23 cellular contexts compared by ENCODE assay signal in genomic region chr7:117946201-117946633, GRCh38.
DNase-seq lines count a peak whose midpoint lies in the region; ATAC-seq, FAIRE-seq and TF ChIP-seq lines count a peak whose summit lies in the region.
"Had no signal": no experiment of that assay in that cellular context is flagged by ENCODE, and none has a peak within 500 bp of the region (broad histone marks: within the 10 kb centered on the region; RNA-seq: fewer than 3 reads in every experiment).

No MANE protein-coding gene starts in this region.

- 0 out of 3 replicates have a peak, but pooled peaks cover 2% of the 10 kb centered on the region for H3K36me3 Mint-ChIP-seq in GM23338 (ENCODE audit: low read depth)
- H3K36me3 Mint-ChIP-seq: activated naive CD4-positive, alpha-beta T cell treated with anti-CD3 and anti-CD28 coated beads, Interleukin-2, amount 10 ng/mL, durations not matched to agents 7 days and 5 days; CD4-positive, CD25-positive, alpha-beta regulatory T cell; mesothelial cell of epicardium; stimulated activated naive B cell treated with anti-CD40 and anti-IgM and Interleukin-4, amounts not matched to agents 10 μg/mL and 1 μg/mL and 100 μg/mL, for 72 hours had no signal

- peaks cover 4% of the 10 kb centered on the region for H3K9me2 ChIP-seq in GM23338 (ENCODE audit: insufficient read depth)
- no peaks in the 10 kb centered on the region for H3K9me2 ChIP-seq in SK-N-SH

- no peak overlapping the region for H2BK12ac ChIP-seq in mesenchymal stem cell (ENCODE audit: low read length in 2 of 2)

- H3F3A ChIP-seq in GM23338 (replicated peaks; ENCODE audit: low read depth): no peaks in the 10 kb centered on the region
- no peaks in the 10 kb centered on the region for H3F3A ChIP-seq in SK-N-SH (replicated peaks; ENCODE audit: insufficient read depth)

- H3K4me2 ChIP-seq in GM23338 (0 out of 2 replicates have a peak overlapping the region, but pooled peaks have one; percentile 20), endothelial cell of umbilical vein (ENCODE audit: insufficient read depth, low read length) (no peak overlapping the region), mesenchymal stem cell (ENCODE audit: low read length, poor library complexity, severe bottlenecking) (peak overlapping the region; percentile 18), SK-N-SH (no peak overlapping the region)

- H3K9ac ChIP-seq in SK-N-MC (ENCODE audit: insufficient read length): no peak overlapping the region
- no peak overlapping the region for H3K9ac ChIP-seq in endothelial cell of umbilical vein (replicated peaks; ENCODE audit: extremely low read depth, insufficient read depth, low read length)
- no peak overlapping the region for H3K9ac ChIP-seq in mesenchymal stem cell (ENCODE audit: low read length)
- H3K9ac ChIP-seq in SK-N-SH: no peak overlapping the region

- H4K91ac ChIP-seq in mesenchymal stem cell (ENCODE audit: low read length): no peak overlapping the region

- no peak overlapping the region for H4K8ac ChIP-seq in mesenchymal stem cell (ENCODE audit: low read length)

- POLR2A ChIA-PET in endothelial cell of umbilical vein (lab: Charles Lee) (no interaction called here), GM10248 (lab: Yijun Ruan, JAX) (no interaction called here), SK-N-SH (lab: Yijun Ruan, JAX) (no interaction called here)

- H3K23ac ChIP-seq in mesenchymal stem cell (ENCODE audit: low read length in 2 of 2): no peak overlapping the region

- dilution Hi-C loops in endothelial cell of umbilical vein (cut with MboI; ENCODE audit: extremely low pct_ligation_motif_present, low sequenced_read_pairs): no loop called here

- H3K9me3 Mint-ChIP-seq in GM23338: no peaks in the 10 kb centered on the region
- H3K9me3 Mint-ChIP-seq: activated naive CD4-positive, alpha-beta T cell treated with anti-CD3 and anti-CD28 coated beads, Interleukin-2, amount 10 ng/mL, durations not matched to agents 7 days and 5 days; activated T-cell treated with anti-CD3 and anti-CD28 coated beads, Interleukin-2, amount 50 U/mL, for 24 hours had no signal

- TF ChIP-seq EP300 in SK-N-SH (IDR thresholded peaks at IDR 0.05; ENCODE audit: borderline replicate concordance in 1 of 2, low read depth in 1 of 2, low read length in 1 of 2): no peak

- no peak overlapping the region for H3K27ac Mint-ChIP-seq in GM23338
- H3K27ac Mint-ChIP-seq: activated naive CD4-positive, alpha-beta T cell treated with anti-CD3 and anti-CD28 coated beads, Interleukin-2, amount 10 ng/mL, durations not matched to agents 7 days and 5 days; activated T-cell treated with anti-CD3 and anti-CD28 coated beads, Interleukin-2, amount 50 U/mL, for 24 hours; mesothelial cell of epicardium; stimulated activated naive B cell treated with anti-CD40 and anti-IgM and Interleukin-4, amounts not matched to agents 10 μg/mL and 1 μg/mL and 100 μg/mL, for 72 hours had no signal

- TF ChIP-seq CTCF in GM23338 (conservative IDR thresholded peaks at IDR 0.05; ENCODE audit: low read depth in 2 of 2) (no peak), endothelial cell of umbilical vein (IDR thresholded peaks at IDR 0.05; ENCODE audit: extremely low read depth in 1 of 2, insufficient read depth in 1 of 2, low read depth in 1 of 2, low read length in 2 of 2) (no peak), GM10248 (IDR thresholded peaks at IDR 0.05; ENCODE audit: control extremely low read depth, extremely low read depth, low read depth, missing control alignments) (no peak), SK-N-SH (IDR thresholded peaks at IDR 0.05) (no peak)

- no peak overlapping the region for H3K18ac ChIP-seq in mesenchymal stem cell (ENCODE audit: low read depth in 1 of 2, low read length in 2 of 2)

- peaks cover 7% of the 10 kb centered on the region; the same call in 2 of the 3 replicates for H3K4me1 Mint-ChIP-seq in GM23338
- H3K4me1 Mint-ChIP-seq: activated naive CD4-positive, alpha-beta T cell treated with anti-CD3 and anti-CD28 coated beads, Interleukin-2, amount 10 ng/mL, durations not matched to agents 7 days and 5 days; CD4-positive, CD25-positive, alpha-beta regulatory T cell; neural crest cell; stimulated activated naive B cell treated with anti-CD40 and anti-IgM and Interleukin-4, amounts not matched to agents 10 μg/mL and 1 μg/mL and 100 μg/mL, for 72 hours had no signal

- no peak overlapping the region for H3K4me3 Mint-ChIP-seq in GM23338
- H3K4me3 Mint-ChIP-seq: activated naive CD4-positive, alpha-beta T cell treated with anti-CD3 and anti-CD28 coated beads, Interleukin-2, amount 10 ng/mL, durations not matched to agents 7 days and 5 days; activated T-cell treated with anti-CD3 and anti-CD28 coated beads, Interleukin-2, amount 50 U/mL, for 24 hours; mesothelial cell of epicardium; neural crest cell; stimulated activated naive B cell treated with anti-CD40 and anti-IgM and Interleukin-4, amounts not matched to agents 10 μg/mL and 1 μg/mL and 100 μg/mL, for 72 hours had no signal

- no peak for TF ChIP-seq RAD21 in SK-N-SH (IDR thresholded peaks at IDR 0.05; ENCODE audit: low read length)

- H3K4me3 ChIP-seq in GM23338: no peak overlapping the region
- H3K4me3 ChIP-seq in SK-N-MC: no peak overlapping the region
- no peak overlapping the region for H3K4me3 ChIP-seq in endothelial cell of umbilical vein (replicated peaks in 1 of 3; ENCODE audit: insufficient read depth in 1 of 3, low read depth in 1 of 3, low read length in 3 of 3)
- no peak overlapping the region for H3K4me3 ChIP-seq in mesenchymal stem cell (ENCODE audit: insufficient read depth in 1 of 2, low read depth in 1 of 2, low read length in 2 of 2)
- H3K4me3 ChIP-seq in SK-N-SH (ENCODE audit: low read depth in 2 of 2, low read length in 1 of 2): no peak overlapping the region
- H3K4me3 ChIP-seq: tibial nerve had no signal

- H3K27ac ChIP-seq in GM23338 (ENCODE audit: low read depth) (no peak overlapping the region), SK-N-MC (peak overlapping the region; percentile 30; the same call in 1 of the 2 replicates), endothelial cell of umbilical vein (ENCODE audit: insufficient read depth, low read depth, low read length) (no peak overlapping the region), mesenchymal stem cell (ENCODE audit: low read length, poor library complexity, severe bottlenecking) (peak overlapping the region; percentile 11), SK-N-SH (ENCODE audit: low read depth in 2 of 2, low read length in 1 of 2) (no peak overlapping the region)
- H3K27ac ChIP-seq: tibial nerve, VCaP had no signal

- no peaks in the 10 kb centered on the region for H3K79me1 ChIP-seq in mesenchymal stem cell (replicated peaks; ENCODE audit: low read length, poor library complexity, severe bottlenecking)

- H3K27me3 Mint-ChIP-seq in GM23338 (ENCODE audit: insufficient read depth, low read depth, poor library complexity): peaks cover 1% of the 10 kb centered on the region
- H3K27me3 Mint-ChIP-seq: activated naive CD4-positive, alpha-beta T cell treated with anti-CD3 and anti-CD28 coated beads, Interleukin-2, amount 10 ng/mL, durations not matched to agents 7 days and 5 days; activated T-cell treated with anti-CD3 and anti-CD28 coated beads, Interleukin-2, amount 50 U/mL, for 24 hours; CD4-positive, CD25-positive, alpha-beta regulatory T cell; stimulated activated naive B cell treated with anti-CD40 and anti-IgM and Interleukin-4, amounts not matched to agents 10 μg/mL and 1 μg/mL and 100 μg/mL, for 72 hours had no signal

- no peak overlapping the region for H2BK5ac ChIP-seq in mesenchymal stem cell (ENCODE audit: low read depth, low read length, poor library complexity, severe bottlenecking)

- peak overlapping the region; percentile 35; the same call in 1 of the 2 replicates for H2AFZ ChIP-seq in GM23338
- H2AFZ ChIP-seq in endothelial cell of umbilical vein (ENCODE audit: low read depth, low read length): no peak overlapping the region
- no peak overlapping the region for H2AFZ ChIP-seq in mesenchymal stem cell (ENCODE audit: low read depth, low read length)
- H2AFZ ChIP-seq in SK-N-SH (ENCODE audit: low read depth): no peak overlapping the region

- H3K27me3 ChIP-seq in GM23338 (ENCODE audit: insufficient read depth) (no peaks in the 10 kb centered on the region), endothelial cell of umbilical vein (ENCODE audit: control insufficient read depth in 2 of 2, insufficient read depth in 2 of 2, low read length in 2 of 2) (no peaks in the 10 kb centered on the region), mesenchymal stem cell (ENCODE audit: control insufficient read depth in 1 of 2, insufficient read depth in 1 of 2, low read length in 2 of 2) (no peaks in the 10 kb centered on the region), SK-N-SH (ENCODE audit: insufficient read depth) (no peaks in the 10 kb centered on the region)
- H3K27me3 ChIP-seq: tibial nerve had no signal

- no peak overlapping the region for H3K14ac ChIP-seq in mesenchymal stem cell (ENCODE audit: low read length in 2 of 2)

- peaks cover 10% of the 10 kb centered on the region; the same call in 1 of the 2 replicates for H3K9me3 ChIP-seq in SK-N-MC (ENCODE audit: low read depth, low read length)
- H3K9me3 ChIP-seq in endothelial cell of umbilical vein (replicated peaks; ENCODE audit: control insufficient read depth, insufficient read depth, low read length): no peaks in the 10 kb centered on the region
- H3K9me3 ChIP-seq in mesenchymal stem cell (ENCODE audit: control insufficient read depth, low read length): peaks cover 6% of the 10 kb centered on the region
- H3K9me3 ChIP-seq in SK-N-SH: no peaks in the 10 kb centered on the region
- H3K9me3 ChIP-seq: tibial nerve had no signal

- H3K36me3 ChIP-seq in GM23338 (ENCODE audit: insufficient read depth) (no peaks in the 10 kb centered on the region), SK-N-MC (ENCODE audit: insufficient read depth, low read length) (no peaks in the 10 kb centered on the region), endothelial cell of umbilical vein (ENCODE audit: control insufficient read depth in 2 of 2, extremely low read depth in 1 of 2, insufficient read depth in 2 of 2, low read length in 2 of 2) (no peaks in the 10 kb centered on the region), mesenchymal stem cell (ENCODE audit: control insufficient read depth in 1 of 2, insufficient read depth in 2 of 2, low read depth in 1 of 2, low read length in 2 of 2) (no peaks in the 10 kb centered on the region), SK-N-SH (replicated peaks in 1 of 2; ENCODE audit: control insufficient read depth in 1 of 2, insufficient read depth in 2 of 2, low read length in 1 of 2) (no peaks in the 10 kb centered on the region)
- H3K36me3 ChIP-seq: tibial nerve had no signal

- peak; percentile 66 for ATAC-seq in GM23338
- ATAC-seq: Right ventricle myocardium inferior; stimulated activated naive B cell treated with anti-CD40 and anti-IgM and Interleukin-4, amounts not matched to agents 10 μg/mL and 1 μg/mL and 100 μg/mL, for 72 hours had no signal

- intact Hi-C loops in endothelial cell of umbilical vein (cut with micrococcal nuclease): no loop called here

- H4K20me1 ChIP-seq in GM23338 (replicated peaks; ENCODE audit: insufficient read depth): no peaks in the 10 kb centered on the region
- no peaks in the 10 kb centered on the region for H4K20me1 ChIP-seq in endothelial cell of umbilical vein (replicated peaks; ENCODE audit: control insufficient read depth, extremely low read depth, insufficient read depth, low read length)
- H4K20me1 ChIP-seq in SK-N-SH (ENCODE audit: insufficient read depth): no peaks in the 10 kb centered on the region

- no peak for FAIRE-seq in endothelial cell of umbilical vein (lab: Jason Lieb, UNC)
- FAIRE-seq: GM18507 had no signal

- CTCF ChIA-PET in endothelial cell of umbilical vein (lab: Charles Lee): no interaction called here
- CTCF ChIA-PET in GM10248 (lab: Yijun Ruan, JAX): no interaction called here
- CTCF ChIA-PET in SK-N-SH (lab: Yijun Ruan, JAX): no interaction called here

- H2BK15ac ChIP-seq in mesenchymal stem cell (ENCODE audit: low read depth, poor library complexity, severe bottlenecking): no peak overlapping the region

- H3K9me1 ChIP-seq in endothelial cell of umbilical vein (replicated peaks; ENCODE audit: control insufficient read depth, extremely low read depth, insufficient read depth, low read length): no peaks in the 10 kb centered on the region

- H3K4me1 ChIP-seq in GM23338 (ENCODE audit: insufficient read depth): peaks cover 9% of the 10 kb centered on the region; the same call in 1 of the 2 replicates
- H3K4me1 ChIP-seq in endothelial cell of umbilical vein (ENCODE audit: control insufficient read depth, extremely low read depth, insufficient read depth, low read length): no peaks in the 10 kb centered on the region
- H3K4me1 ChIP-seq in mesenchymal stem cell (ENCODE audit: control insufficient read depth, insufficient read depth, low read depth, low read length): peaks cover 3% of the 10 kb centered on the region
- no peaks in the 10 kb centered on the region for H3K4me1 ChIP-seq in SK-N-SH (ENCODE audit: control insufficient read depth in 1 of 2, insufficient read depth in 2 of 2, low read depth in 1 of 2, low read length in 1 of 2)

- no peak overlapping the region for H2BK120ac ChIP-seq in mesenchymal stem cell (ENCODE audit: low read depth, low read length)

- no TSS peak for BruUV-seq in endothelial cell of umbilical vein (replicated peaks; lab: Mats Ljungman, UMichigan)

- no peak overlapping the region for H3K4ac ChIP-seq in mesenchymal stem cell (ENCODE audit: low read depth in 1 of 2, low read length in 2 of 2)

- H2AK5ac ChIP-seq in mesenchymal stem cell (ENCODE audit: low read length, severe bottlenecking): no peak overlapping the region

- 93% methylated on average over 1 of the region's 2 CpGs for WGBS in mesenchymal stem cell
- 5% methylated on average over 2 of the region's 2 CpGs for WGBS in SK-N-SH (ENCODE audit: low lambda C conversion rate)

- no peak for TF ChIP-seq POLR2A in endothelial cell of umbilical vein (IDR thresholded peaks at IDR 0.05; ENCODE audit: low read depth, low read length)

- DNase-seq in GM23338 (ENCODE audit: low spot score): peak; percentile 30
- DNase-seq in SK-N-MC (ENCODE audit: low read depth, low spot score): no peak
- DNase-seq in endothelial cell of umbilical vein (ENCODE audit: low read depth, low spot score): peak; percentile 3
- DNase-seq in mesenchymal stem cell: no peak
- DNase-seq in globus pallidus (ENCODE audit: low spot score): no peak
- DNase-seq in GM10248 (ENCODE audit: extremely low spot score): no peak
- DNase-seq in SK-N-SH: no peak
- DNase-seq in activated T-cell treated with anti-CD3 and anti-CD28 coated beads, Interleukin-2, amount 50 U/mL, for 1 hour: no peak
- DNase-seq: activated CD4-positive, alpha-beta T cell treated with anti-CD3 and anti-CD28 coated beads, Interleukin-2, amount 50 U/mL, for 48 hours; activated naive CD4-positive, alpha-beta T cell treated with anti-CD3 and anti-CD28 coated beads, Interleukin-2, amount 10 ng/mL, durations not matched to agents 7 days and 5 days; activated T-cell treated with anti-CD3 and anti-CD28 coated beads, Interleukin-2, amount 50 U/mL, for 24 hours; CD4-positive, CD25-positive, alpha-beta regulatory T cell; DMS79 treated with DMSO at 0.1 percent for 48 hours; head of caudate nucleus; NCI-H1694; NCI-H446 treated with DMSO at 0.1 percent for 48 hours; stimulated activated naive B cell treated with anti-CD40 and anti-IgM and Interleukin-4, amounts not matched to agents 10 μg/mL and 1 μg/mL and 100 μg/mL, for 72 hours had no signal

- no peaks in the 10 kb centered on the region for H3K79me2 ChIP-seq in GM23338 (replicated peaks; ENCODE audit: insufficient read depth)
- H3K79me2 ChIP-seq in endothelial cell of umbilical vein (ENCODE audit: control insufficient read depth, insufficient read depth, low read length): no peaks in the 10 kb centered on the region
- no peaks in the 10 kb centered on the region for H3K79me2 ChIP-seq in SK-N-SH (ENCODE audit: insufficient read depth)

Comparison
In these comparisons a context has a peak if more than half of its experiments do, and no peak if none do; other contexts are left out.
1. DNase-seq: peak in GM23338 (single experiment) and endothelial cell of umbilical vein (single experiment); none in SK-N-MC (single experiment), mesenchymal stem cell (single experiment), globus pallidus (single experiment), GM10248 (single experiment), SK-N-SH (single experiment) and activated T-cell treated with anti-CD3 and anti-CD28 coated beads, Interleukin-2, amount 50 U/mL, for 1 hour (single experiment).
2. H3K27ac ChIP-seq: peak in SK-N-MC (single experiment) and mesenchymal stem cell (single experiment); none in GM23338 (single experiment), endothelial cell of umbilical vein (single experiment) and SK-N-SH (0 of 2).
3. H3K4me2 ChIP-seq: peak in GM23338 (single experiment) and mesenchymal stem cell (single experiment); none in endothelial cell of umbilical vein (single experiment) and SK-N-SH (single experiment).